Comparison of ENCODE assay signal across 22 cellular contexts in genomic region chr10:110666673-110667072, GRCh38.
"Had no signal": no experiment of that assay in that cellular context is flagged by ENCODE, and none has a peak within 500 bp of the region (broad histone marks: within the 10 kb centered on the region; RNA-seq: fewer than 3 reads in every experiment).

No MANE protein-coding gene starts in this region.

- H3K36me3 ChIP-seq: brain microvascular endothelial cell, stomach had no signal

- H3K27me3 ChIP-seq: brain microvascular endothelial cell had no signal

- DNase-seq: activated CD4-positive, alpha-beta T cell treated with anti-CD3 and anti-CD28 coated beads, Interleukin-2, amount 10 ng/mL, durations not matched to agents 24 days and 14 days; activated CD8-positive, alpha-beta T cell treated with anti-CD3 and anti-CD28 coated beads for 36 hours; activated naive CD4-positive, alpha-beta T cell treated with anti-CD3 and anti-CD28 coated beads for 36 hours; activated naive CD8-positive, alpha-beta T cell treated with anti-CD3 and anti-CD28 coated beads, Interleukin-2, amount 50 U/mL, for 24 hours; activated T-cell treated with anti-CD3 and anti-CD28 coated beads, Interleukin-2, amount 50 U/mL, for 4 hours; anterior cingulate cortex; brain microvascular endothelial cell; cortex of kidney; erythroblast; left colon; midbrain; occipital lobe; posterior cingulate gyrus; small intestine; stimulated activated CD4-positive, alpha-beta T cell treated with anti-CD3 and anti-CD28 coated beads, Interleukin-15, amount 100 ng/mL, for 24 hours; stimulated activated CD4-positive, alpha-beta T cell treated with anti-CD3 and anti-CD28 coated beads, Interleukin-2, amount 100 ng/mL, for 48 hours; stomach; T-helper 1 cell; T1000 had no signal

- H3K4me3 ChIP-seq: lung, stomach had no signal

- ATAC-seq: activated CD8-positive, alpha-beta T cell treated with anti-CD3 and anti-CD28 coated beads for 36 hours; activated naive CD8-positive, alpha-beta T cell treated with anti-CD3 and anti-CD28 coated beads, Interleukin-2, amount 50 U/mL, for 24 hours; activated T-cell treated with anti-CD3 and anti-CD28 coated beads, Interleukin-2, amount 50 U/mL, for 4 hours; left colon had no signal

- FAIRE-seq: endometrium, islet of Langerhans, small intestine had no signal

- H3K9me3 ChIP-seq: stomach had no signal

- H3K27ac ChIP-seq: brain microvascular endothelial cell had no signal
